ENCODE assay signal across 26 cellular contexts in the genomic region with DNA sequence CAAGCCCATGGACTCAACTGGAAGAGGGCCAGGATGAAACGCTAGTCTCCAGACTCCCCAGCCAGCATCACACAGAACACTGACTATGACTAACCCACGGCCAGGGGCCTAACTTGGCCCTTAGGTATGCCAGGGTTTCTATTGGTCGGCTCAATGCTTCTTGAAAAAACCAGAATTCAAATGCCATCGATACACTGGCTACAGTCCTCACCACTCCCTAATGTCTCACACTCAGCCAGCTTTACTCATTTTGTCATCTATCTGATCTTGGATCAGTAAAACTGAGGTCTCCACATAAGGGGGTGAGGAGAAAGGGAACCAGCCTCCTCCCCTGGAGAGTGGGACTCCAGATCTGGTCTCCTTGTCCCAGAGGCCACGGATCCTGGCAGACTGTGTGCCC. TPM values are rescaled to one million over a fixed set of nuclear protein-coding genes. Genes with fewer than 3 reads are reported as not detected.
DNase-seq lines count a peak whose midpoint lies in the region; ATAC-seq, FAIRE-seq and TF ChIP-seq lines count a peak whose summit lies in the region.
"Had no signal": no experiment of that assay in that cellular context is flagged by ENCODE, and none has a peak within 500 bp of the region (broad histone marks: within the 10 kb centered on the region; RNA-seq: fewer than 3 reads in every experiment).

No MANE protein-coding gene starts in this region.

- CTCF ChIA-PET in HepG2 (lab: Yijun Ruan, JAX; ENCODE audit: low intra/inter-chr PET ratio, low total read pairs): no interaction called here
- CTCF ChIA-PET in H1 (lab: Charles Lee; ENCODE audit: partially characterized antibody): interaction anchor here (1.0 to 1.9 kb wide), 8 partner anchors 10 to 165 kb away, joined by 3 to 6 read pairs (median 4); no protein-coding TSS in a partner anchor

- no peak overlapping the region for H3K4me2 ChIP-seq in HepG2 (ENCODE audit: low read depth, low read length)
- no peak overlapping the region for H3K4me2 ChIP-seq in H1 (ENCODE audit: insufficient read depth in 1 of 2, low read depth in 2 of 2, low read length in 2 of 2)

- TF ChIP-seq EP300 in HepG2 (IDR thresholded peaks at IDR 0.05; ENCODE audit: low read depth in 2 of 2, low read length in 2 of 2) (no peak), HepG2 (CRISPR knock-in tag; IDR thresholded peaks at IDR 0.05; ENCODE audit: borderline replicate concordance) (no peak), H1 (IDR thresholded peaks at IDR 0.05; ENCODE audit: borderline replicate concordance in 1 of 2, low read depth in 2 of 2, low read length in 2 of 2) (no peak)

- intact Hi-C loops in HepG2 (cut with micrococcal nuclease; ENCODE audit: unreplicated experiment): no loop called here
- intact Hi-C loops in right lobe of liver (cut with DNase I): no loop called here

- H3K27me3 ChIP-seq in HepG2 (ENCODE audit: control insufficient read depth in 1 of 2, insufficient read depth in 2 of 2, low read length in 2 of 2): peaks cover 3 to 14% of the 10 kb centered on the region in 2 experiments; a peak in 4 of 5 replicates
- H3K27me3 ChIP-seq in right lobe of liver: no peaks in the 10 kb centered on the region
- no peaks in the 10 kb centered on the region for H3K27me3 ChIP-seq in H1 (replicated peaks in 1 of 4; ENCODE audit: control insufficient read depth in 3 of 4, extremely low read depth in 1 of 4, insufficient read depth in 3 of 4, low read length in 3 of 4)
- H3K27me3 ChIP-seq: BE2C, BLaER1 had no signal

- no peak overlapping the region for H4K8ac ChIP-seq in H1 (ENCODE audit: extremely low read depth, insufficient read depth, low read length)

- BruUV-seq in HepG2 (replicated peaks; lab: Mats Ljungman, UMichigan): no TSS peak

- H3K56ac ChIP-seq in H1 (replicated peaks; ENCODE audit: insufficient read length, low read depth, low read length): no peak overlapping the region

- no peak overlapping the region for H2BK120ac ChIP-seq in H1 (replicated peaks; ENCODE audit: low read depth, low read length)

- no peak overlapping the region for H3K14ac ChIP-seq in H1 (ENCODE audit: insufficient read length)

- no peaks in the 10 kb centered on the region for H3K79me2 ChIP-seq in HepG2 (ENCODE audit: insufficient read depth, low read length)
- H3K79me2 ChIP-seq in H1 (ENCODE audit: control insufficient read depth in 1 of 2, insufficient read depth in 2 of 2, low read length in 2 of 2): no peaks in the 10 kb centered on the region

- no peak overlapping the region for H2BK5ac ChIP-seq in H1 (ENCODE audit: low read depth, low read length)

- POLR2A ChIA-PET in HepG2 (lab: Yijun Ruan, JAX): interaction anchor here (3.7 kb wide), 1 partner anchor 21 kb away, joined by 21 read pairs; no protein-coding TSS in a partner anchor
- POLR2A ChIA-PET in H1 (lab: Charles Lee; ENCODE audit: partially characterized antibody): interaction anchor here (0.8 to 1.5 kb wide), 3 partner anchors 17 to 170 kb away, joined by 3 to 5 read pairs (median 4); no protein-coding TSS in a partner anchor

- ATAC-seq in HepG2 (no peak), right lobe of liver (no peak), HG03108 (IDR thresholded peaks at IDR 0.05; ENCODE audit: unreplicated experiment) (no peak)
- ATAC-seq in stimulated activated memory B cell treated with anti-CD40 and anti-IgM and Interleukin-4, amounts not matched to agents 10 μg/mL and 1 μg/mL and 100 μg/mL, for 72 hours: no peak
- ATAC-seq: GM12878 had no signal

- H2AK5ac ChIP-seq in H1 (ENCODE audit: low read depth, low read length): no peak overlapping the region

- H3K9me3 Mint-ChIP-seq in stimulated activated memory B cell treated with anti-CD40 and anti-IgM and Interleukin-4, amounts not matched to agents 10 μg/mL and 1 μg/mL and 100 μg/mL, for 72 hours: no peaks in the 10 kb centered on the region
- H3K9me3 Mint-ChIP-seq: CD8-positive, alpha-beta memory T cell had no signal

- DNase-seq in HepG2 (ENCODE audit: low spot score) (no peak), right lobe of liver (no peak), H1 (ENCODE audit: low read depth in 1 of 2, low spot score in 2 of 2) (no peak)
- DNase-seq: 8988T; ACHN; BE2C; C1 segment of cervical spinal cord; CD4-positive, alpha-beta memory T cell; CD4-positive, CD25-positive, alpha-beta regulatory T cell; CD8-positive, alpha-beta memory T cell; COR-L47; DMS 273 treated with DMSO at 0.1 percent for 48 hours; DMS153; DMS53; DMS79; DND-41; EL; GDM1 had no signal

- no peak overlapping the region for H2BK20ac ChIP-seq in H1 (ENCODE audit: low read length)

- no peak overlapping the region for H4K5ac ChIP-seq in H1 (ENCODE audit: insufficient read length, low read depth, low read length)

- TF ChIP-seq CTCF in HepG2 (CRISPR knock-in tag; IDR thresholded peaks at IDR 0.05) (no peak), right lobe of liver (IDR thresholded peaks at IDR 0.05) (no peak), H1 (IDR thresholded peaks at IDR 0.05; ENCODE audit: control extremely low read depth in 1 of 3, insufficient read depth in 1 of 3, low read depth in 1 of 3, low read length in 3 of 3) (no peak)

- H3K9me3 ChIP-seq in HepG2 (ENCODE audit: low read length) (no peaks in the 10 kb centered on the region), right lobe of liver (no peaks in the 10 kb centered on the region), H1 (ENCODE audit: insufficient read depth in 2 of 2, low read depth in 1 of 2, low read length in 1 of 2) (no peaks in the 10 kb centered on the region)
- H3K9me3 ChIP-seq: BE2C, BLaER1 had no signal

- no peaks in the 10 kb centered on the region for H3K36me3 Mint-ChIP-seq in stimulated activated memory B cell treated with anti-CD40 and anti-IgM and Interleukin-4, amounts not matched to agents 10 μg/mL and 1 μg/mL and 100 μg/mL, for 72 hours
- H3K36me3 Mint-ChIP-seq: CD14-positive monocyte; CD4-positive, alpha-beta memory T cell; CD4-positive, CD25-positive, alpha-beta regulatory T cell; CD8-positive, alpha-beta memory T cell had no signal

- H3K18ac ChIP-seq in H1 (ENCODE audit: extremely low read depth, low read length): no peak overlapping the region

- no peak for FAIRE-seq in HepG2 (lab: Jason Lieb, UNC)
- FAIRE-seq in H1 (lab: Jason Lieb, UNC): no peak
- FAIRE-seq: A204.1, GM12878, GM12892, GM18507 had no signal

- in situ Hi-C loops in HepG2 (cut with HindIII; ENCODE audit: extremely low pct_ligation_motif_present, low pct_unique_long_range_greater_than_20kb): no loop called here

- H3K27ac Mint-ChIP-seq in stimulated activated memory B cell treated with anti-CD40 and anti-IgM and Interleukin-4, amounts not matched to agents 10 μg/mL and 1 μg/mL and 100 μg/mL, for 72 hours: no peak overlapping the region
- H3K27ac Mint-ChIP-seq: CD14-positive monocyte; CD4-positive, alpha-beta memory T cell; CD4-positive, CD25-positive, alpha-beta regulatory T cell; CD8-positive, alpha-beta memory T cell had no signal

- H3K23me2 ChIP-seq in H1 (ENCODE audit: low read depth, low read length): no peaks in the 10 kb centered on the region

- H3K4me1 Mint-ChIP-seq in stimulated activated memory B cell treated with anti-CD40 and anti-IgM and Interleukin-4, amounts not matched to agents 10 μg/mL and 1 μg/mL and 100 μg/mL, for 72 hours: peaks cover 10% of the 10 kb centered on the region
- H3K4me1 Mint-ChIP-seq: CD14-positive monocyte; CD4-positive, alpha-beta memory T cell; CD4-positive, CD25-positive, alpha-beta regulatory T cell; CD8-positive, alpha-beta memory T cell had no signal

- H3K4me3 Mint-ChIP-seq in stimulated activated memory B cell treated with anti-CD40 and anti-IgM and Interleukin-4, amounts not matched to agents 10 μg/mL and 1 μg/mL and 100 μg/mL, for 72 hours: no peak overlapping the region
- H3K4me3 Mint-ChIP-seq: CD14-positive monocyte; CD4-positive, alpha-beta memory T cell; CD4-positive, CD25-positive, alpha-beta regulatory T cell; CD8-positive, alpha-beta memory T cell had no signal

- peaks cover 33% of the 10 kb centered on the region for H3K4me1 ChIP-seq in HepG2 (ENCODE audit: insufficient read depth, low read length)
- peaks cover 0 to 11% (median 0%) of the 10 kb centered on the region in 4 donors for H3K4me1 ChIP-seq in right lobe of liver
- H3K4me1 ChIP-seq in H1 (replicated peaks in 1 of 4; ENCODE audit: control insufficient read depth in 3 of 4, insufficient read depth in 4 of 4, low read length in 3 of 4): peaks cover 0 to 33% (median 18%) of the 10 kb centered on the region in 4 experiments; a peak in 6 of 7 replicates
- H3K4me1 ChIP-seq: BE2C had no signal

- H4K20me1 ChIP-seq in HepG2 (ENCODE audit: insufficient read depth, low read length): no peaks in the 10 kb centered on the region
- H4K20me1 ChIP-seq in H1 (replicated peaks in 1 of 2; ENCODE audit: control insufficient read depth in 1 of 2, insufficient read depth in 2 of 2, low read length in 2 of 2): no peaks in the 10 kb centered on the region
- H4K20me1 ChIP-seq: BLaER1 had no signal

- H2AFZ ChIP-seq in HepG2 (ENCODE audit: low read length) (no peak overlapping the region), H1 (ENCODE audit: low read length) (no peak overlapping the region)

- H3K9ac ChIP-seq in HepG2 (ENCODE audit: insufficient read depth, low read depth, low read length) (no peak overlapping the region), H1 (replicated peaks in 1 of 4; ENCODE audit: extremely low read depth in 1 of 4, low read depth in 3 of 4, low read length in 3 of 4) (no peak overlapping the region)
- H3K9ac ChIP-seq: BLaER1 had no signal

- H2BK12ac ChIP-seq in H1 (ENCODE audit: low read depth, low read length): 0 out of 2 replicates have a peak overlapping the region, but pooled peaks have one; percentile 81

- H4K91ac ChIP-seq in H1 (replicated peaks; ENCODE audit: insufficient read length, low read length): no peak overlapping the region

- H3K27ac ChIP-seq in HepG2 (ENCODE audit: extremely low read length, insufficient read depth, low read length) (no peak overlapping the region), right lobe of liver (no peak overlapping the region), H1 (ENCODE audit: low read depth, low read length) (no peak overlapping the region)
- H3K27ac ChIP-seq: BLaER1 had no signal

- TF ChIP-seq RAD21 in HepG2 (CRISPR knock-in tag; IDR thresholded peaks at IDR 0.05) (no peak), H1 (IDR thresholded peaks at IDR 0.05 in 1 of 2, conservative IDR thresholded peaks at IDR 0.05 in 1 of 2; ENCODE audit: low read depth in 2 of 2, low read length in 2 of 2) (no peak)

- no peaks in the 10 kb centered on the region for H3K79me1 ChIP-seq in H1 (ENCODE audit: low read depth, low read length)

- H3K4ac ChIP-seq in H1 (replicated peaks; ENCODE audit: insufficient read length, low read depth, low read length): no peak overlapping the region

- WGBS in HepG2 (ENCODE audit: low lambda C conversion rate): 23% methylated on average over 4 of the region's 5 CpGs
- WGBS in right lobe of liver (ENCODE audit: insufficient coverage, low coverage, low lambda C conversion rate, missing lambda C conversion rate): 83% methylated on average over 1 of the region's 5 CpGs
- 92% methylated on average over 5 of the region's 5 CpGs; no CpG with 5 or more reads in 1 of the 2 experiments for WGBS in H1 (ENCODE audit: extremely low coverage in 1 of 2, insufficient coverage in 1 of 2, insufficient read length in 1 of 2, insufficient replicate concordance in 2 of 2, low coverage in 1 of 2, low lambda C conversion rate in 2 of 2, missing lambda C conversion rate in 1 of 2), 2 experiments

- H3K36me3 ChIP-seq in HepG2 (replicated peaks in 1 of 2; ENCODE audit: control insufficient read depth in 1 of 2, insufficient read depth in 2 of 2, low read length in 2 of 2) (no peaks in the 10 kb centered on the region), right lobe of liver (no peaks in the 10 kb centered on the region), H1 (ENCODE audit: control insufficient read depth in 2 of 4, insufficient read depth in 4 of 4, low read length in 3 of 4) (no peaks in the 10 kb centered on the region)
- H3K36me3 ChIP-seq: BE2C, BLaER1 had no signal

- no peak overlapping the region for H3K23ac ChIP-seq in H1 (ENCODE audit: insufficient read length)

- H3K4me3 ChIP-seq in HepG2 (replicated peaks in 1 of 3; ENCODE audit: insufficient read depth in 1 of 3, low read depth in 2 of 3, low read length in 3 of 3) (no peak overlapping the region), right lobe of liver (no peak overlapping the region), H1 (ENCODE audit: extremely low read depth in 1 of 4, insufficient read depth in 2 of 4, low read depth in 3 of 4, low read length in 4 of 4) (no peak overlapping the region)
- H3K4me3 ChIP-seq: BLaER1, GM12878 had no signal

- TF ChIP-seq POLR2A in HepG2 (IDR thresholded peaks at IDR 0.05; ENCODE audit: insufficient read depth in 1 of 2, low read depth in 2 of 2, low read length in 2 of 2): no peak
- TF ChIP-seq POLR2A in right lobe of liver (IDR thresholded peaks at IDR 0.05): no peak
- TF ChIP-seq POLR2A in H1 (IDR thresholded peaks at IDR 0.05; ENCODE audit: control extremely low read depth in 1 of 2, low read depth in 2 of 2, low read length in 2 of 2): no peak

- no peak overlapping the region for H2BK15ac ChIP-seq in H1 (ENCODE audit: low read length)

- H3K27me3 Mint-ChIP-seq in stimulated activated memory B cell treated with anti-CD40 and anti-IgM and Interleukin-4, amounts not matched to agents 10 μg/mL and 1 μg/mL and 100 μg/mL, for 72 hours: peaks cover 47% of the 10 kb centered on the region

RNA-seq across cellular contexts. Expression of gene FUBP3, which starts 59.5 kb away (rescaled TPM):
- 40.0 and 42.7 TPM in 2 replicates for total RNA-seq in HepG2 (2016; rRNA removed; fragmentation: Illumina TruSeq; extraction: Trizol)
- total RNA-seq in HepG2 (2016; cell fraction: cytosol; rRNA removed; fragmentation: Illumina TruSeq; extraction: Trizol; ENCODE audit: low read depth): 6.3 and 7.8 TPM in 2 replicates
- 36.9 and 42.9 TPM in 2 replicates for total RNA-seq in HepG2 (2016; cell fraction: insoluble cytoplasmic fraction; rRNA removed; fragmentation: Illumina TruSeq; extraction: Trizol)
- 18.7 and 20.2 TPM in 2 replicates for total RNA-seq in HepG2 (2016; cell fraction: membrane; rRNA removed; fragmentation: Illumina TruSeq; extraction: Trizol)
- total RNA-seq in HepG2 (2016; cell fraction: nucleus; rRNA removed; fragmentation: Illumina TruSeq; extraction: Trizol): 29.1 and 31.8 TPM in 2 replicates
- polyA plus RNA-seq in HepG2 (2011; rRNA removed): 28.7 and 45.9 TPM in 2 replicates
- 19.2 and 22.5 TPM in 2 replicates for polyA plus RNA-seq in HepG2 (2011; cell fraction: cytosol; rRNA removed)
- polyA plus RNA-seq in HepG2 (2011; cell fraction: nucleus; rRNA removed): 87.0 and 120 TPM in 2 replicates
- 32.5 and 37.6 TPM in 2 replicates for polyA plus RNA-seq in HepG2 (2012)
- polyA plus RNA-seq in HepG2 (2016; cell fraction: cytosol; fragmentation: Illumina TruSeq; extraction: Trizol; ENCODE audit: low read depth): 4.9 and 5.9 TPM in 2 replicates
- polyA plus RNA-seq in HepG2 (2016; cell fraction: insoluble cytoplasmic fraction; fragmentation: Illumina TruSeq; extraction: Trizol; ENCODE audit: low read depth): 52.7 and 56.2 TPM in 2 replicates
- polyA plus RNA-seq in HepG2 (2016; cell fraction: membrane; fragmentation: Illumina TruSeq; extraction: Trizol; ENCODE audit: low read depth): 13.3 and 13.7 TPM in 2 replicates
- 67.5 and 77.3 TPM in 2 replicates for polyA plus RNA-seq in HepG2 (2016; cell fraction: nucleus; fragmentation: Illumina TruSeq; extraction: Trizol; ENCODE audit: insufficient read depth, low read depth)
- 35.2 and 98.1 TPM in 2 replicates for polyA minus RNA-seq in HepG2 (2011; rRNA and poly(A)+ RNA removed; ENCODE audit: low replicate concordance)
- polyA minus RNA-seq in HepG2 (2011; cell fraction: cytosol; rRNA and poly(A)+ RNA removed): 16.8 and 22.0 TPM in 2 replicates
- polyA minus RNA-seq in HepG2 (2011; cell fraction: nucleus; rRNA and poly(A)+ RNA removed): 26.3 and 38.8 TPM in 2 replicates
- 10 to 100 TPM; 21.3 to 35.7 (median 25.2) TPM for total RNA-seq in right lobe of liver
- 70.1 and 76.4 TPM in 2 replicates for total RNA-seq in H1 (2021; fragmentation: NEBNext Ultra II Directional; extraction: Animal tissue kit (Norgen Biotek cat#: 25700))
- polyA plus RNA-seq in H1 (2011; rRNA removed): 23.7 and 31.2 TPM in 2 replicates
- 38.6 TPM for polyA plus RNA-seq in H1 (2011; cell fraction: cytosol; rRNA removed)
- polyA plus RNA-seq in H1 (2011; cell fraction: nucleus; rRNA removed): 83.6 TPM
- 56.5 to 87.8 TPM (median 61.8 TPM) in 4 replicates for polyA plus RNA-seq in H1 (2012, experiment 1 of 2)
- 8.9 TPM for polyA plus RNA-seq in H1 (2012, experiment 2 of 2)
- 34.5 TPM for polyA plus RNA-seq in H1 (2013, experiment 1 of 2)
- polyA plus RNA-seq in H1 (2013, experiment 2 of 2): 34.2 TPM
- polyA minus RNA-seq in H1 (2011; rRNA and poly(A)+ RNA removed): 34.3 and 44.6 TPM in 2 replicates
- 91.9 TPM for polyA minus RNA-seq in H1 (2011; cell fraction: cytosol; rRNA and poly(A)+ RNA removed)
- 43.3 TPM for polyA minus RNA-seq in H1 (2011; cell fraction: nucleus; rRNA and poly(A)+ RNA removed)
